In genomic region chr1:1199141-1199960, GRCh38 we compare ENCODE assay signal across 19 cellular contexts. TPM values are rescaled to one million over a fixed set of nuclear protein-coding genes. Genes with fewer than 3 reads are reported as not detected.
A peak's percentile ranks its signal among the peaks of the same experiment; 100 is the strongest.
DNase-seq lines count a peak whose midpoint lies in the region; ATAC-seq and TF ChIP-seq lines count a peak whose summit lies in the region.
"Had no signal": no experiment of that assay in that cellular context is flagged by ENCODE, and none has a peak within 500 bp of the region (broad histone marks: within the 10 kb centered on the region; RNA-seq: fewer than 3 reads in every experiment).

No MANE protein-coding gene starts in this region.

- peaks cover 6% of the 10 kb centered on the region for H3K9me3 Mint-ChIP-seq in activated CD4-positive, alpha-beta T cell treated with anti-CD3 and anti-CD28 coated beads, Interleukin-2, amount 10 ng/mL, durations not matched to agents 24 days and 14 days
- H3K9me3 Mint-ChIP-seq in IgD-negative memory B cell = peaks cover 2 to 6% (median 4%) of the 10 kb centered on the region in 3 donors

- in situ Hi-C loops in KBM-7 (cut with MboI; ENCODE audit: low pct_unique_long_range_greater_than_20kb, low sequenced_read_pairs) = no loop called here

- intact Hi-C loops in activated CD4-positive, alpha-beta T cell treated with anti-CD3 and anti-CD28 coated beads, Interleukin-2, amount 10 ng/mL, durations not matched to agents 24 days and 14 days (cut with micrococcal nuclease) = no loop called here

- H3K27me3 ChIP-seq in osteoblast (ENCODE audit: insufficient read depth, low read length) = no peaks in the 10 kb centered on the region

- peak overlapping the region; percentile 40 for H3K4me3 Mint-ChIP-seq in activated CD4-positive, alpha-beta T cell treated with anti-CD3 and anti-CD28 coated beads, Interleukin-2, amount 10 ng/mL, durations not matched to agents 24 days and 14 days
- H3K4me3 Mint-ChIP-seq in IgD-negative memory B cell = peak overlapping the region in 3 of 4 donors; percentile 23 to 48 (median 37)

- no peak for DNase-seq in activated CD4-positive, alpha-beta T cell treated with anti-CD3 and anti-CD28 coated beads, Interleukin-2, amount 10 ng/mL, durations not matched to agents 24 days and 14 days
- DNase-seq in activated CD4-positive, alpha-beta T cell treated with anti-CD3 and anti-CD28 coated beads, Interleukin-2, amount 50 U/mL, for 48 hours = no peak
- peak; percentile 1 for DNase-seq in effector CD4-positive, alpha-beta T cell
- DNase-seq in osteoblast (ENCODE audit: insufficient read length, low spot score, missing footprints) (peak; percentile 90), SW 1271 (lab: John Stamatoyannopoulos, UW) (no peak), KBM-7 (no peak)
- DNase-seq: colonic mucosa; GM23248; hippocampal formation; Kasumi-1; NCI-H2029; stimulated activated CD4-positive, alpha-beta T cell treated with anti-CD3 and anti-CD28 coated beads, Interleukin-12 subunit alpha, Interleukin-12 subunit beta, amount 100 ng/mL, for 4 hours had no signal

- no peaks in the 10 kb centered on the region for H3K27me3 Mint-ChIP-seq in activated CD4-positive, alpha-beta T cell treated with anti-CD3 and anti-CD28 coated beads, Interleukin-2, amount 10 ng/mL, durations not matched to agents 24 days and 14 days
- no peaks in the 10 kb centered on the region for H3K27me3 Mint-ChIP-seq in IgD-negative memory B cell

- no peak overlapping the region for H3K27ac ChIP-seq in osteoblast (ENCODE audit: low read depth, low read length)
- H3K27ac ChIP-seq: adrenal gland, colonic mucosa, esophagus muscularis mucosa, GM23248 had no signal

- H2AFZ ChIP-seq in osteoblast (ENCODE audit: low read length) = no peak overlapping the region
- H2AFZ ChIP-seq: GM23248 had no signal

- H3K27ac Mint-ChIP-seq in activated CD4-positive, alpha-beta T cell treated with anti-CD3 and anti-CD28 coated beads, Interleukin-2, amount 10 ng/mL, durations not matched to agents 24 days and 14 days = peak overlapping the region; percentile 88
- peak overlapping the region in 1 of 3 donors; percentile 85 for H3K27ac Mint-ChIP-seq in IgD-negative memory B cell
- H3K27ac Mint-ChIP-seq: WTC11 had no signal

- H3K36me3 ChIP-seq in osteoblast (ENCODE audit: insufficient read depth, low read length) = no peaks in the 10 kb centered on the region
- H3K36me3 ChIP-seq: adrenal gland, colonic mucosa, esophagus muscularis mucosa had no signal

- no peaks in the 10 kb centered on the region for H3K4me1 ChIP-seq in osteoblast (ENCODE audit: insufficient read depth, low read length)
- H3K4me1 ChIP-seq: colonic mucosa had no signal

- peaks cover 20% of the 10 kb centered on the region for H3K36me3 Mint-ChIP-seq in activated CD4-positive, alpha-beta T cell treated with anti-CD3 and anti-CD28 coated beads, Interleukin-2, amount 10 ng/mL, durations not matched to agents 24 days and 14 days (ENCODE audit: low read depth)
- peaks cover 1% of the 10 kb centered on the region for H3K36me3 Mint-ChIP-seq in IgD-negative memory B cell

- H4K20me1 ChIP-seq in osteoblast (ENCODE audit: insufficient read depth, low read length) = no peaks in the 10 kb centered on the region

- peaks cover 7% of the 10 kb centered on the region for H3K4me1 Mint-ChIP-seq in activated CD4-positive, alpha-beta T cell treated with anti-CD3 and anti-CD28 coated beads, Interleukin-2, amount 10 ng/mL, durations not matched to agents 24 days and 14 days
- H3K4me1 Mint-ChIP-seq in IgD-negative memory B cell = peaks cover 0 to 1% (median 0%) of the 10 kb centered on the region in 3 donors

- H3K4me3 ChIP-seq in osteoblast (ENCODE audit: insufficient read depth, low read length) = no peak overlapping the region
- H3K4me3 ChIP-seq: adrenal gland, colonic mucosa, esophagus muscularis mucosa, GM23248 had no signal

- H3K9me3 ChIP-seq in osteoblast (ENCODE audit: low read depth, low read length) = no peaks in the 10 kb centered on the region
- H3K9me3 ChIP-seq: colonic mucosa had no signal

- H3K79me2 ChIP-seq in osteoblast (ENCODE audit: insufficient read depth, low read length) = no peaks in the 10 kb centered on the region

- H3K4me2 ChIP-seq in osteoblast (ENCODE audit: insufficient read depth, low read length) = no peak overlapping the region

- no peak for TF ChIP-seq CTCF in osteoblast (IDR thresholded peaks at IDR 0.05; ENCODE audit: extremely low read depth, low read depth, low read length)

- ATAC-seq in GM18517 (IDR thresholded peaks at IDR 0.05; ENCODE audit: unreplicated experiment) = no peak
- ATAC-seq: WTC11 had no signal

RNA-seq across cellular contexts. Expression of gene TNFRSF18, which starts 7.0 kb away (rescaled TPM):
- total RNA-seq in activated CD4-positive, alpha-beta T cell treated with anti-CD3 and anti-CD28 coated beads, Interleukin-2, amount 10 ng/mL, durations not matched to agents 24 days and 14 days = 250 and 254 TPM in 2 replicates
- polyA plus RNA-seq in IgD-negative memory B cell = 3.5 TPM
- total RNA-seq in osteoblast = 0.29 TPM in 1 of 2 replicates, not detected in the other
- total RNA-seq: GM23248, osteocyte had no signal
- polyA plus RNA-seq: GM23248 had no signal

RNA-seq across cellular contexts. Expression of gene TNFRSF4, which starts 14.6 kb away (rescaled TPM):
- total RNA-seq in activated CD4-positive, alpha-beta T cell treated with anti-CD3 and anti-CD28 coated beads, Interleukin-2, amount 10 ng/mL, durations not matched to agents 24 days and 14 days = 692 and 702 TPM in 2 replicates
- polyA plus RNA-seq in IgD-negative memory B cell = not detected
- total RNA-seq in osteoblast = under 0.01 TPM in 1 of 2 replicates, not detected in the other
- total RNA-seq: GM23248 had no signal
- polyA plus RNA-seq: GM23248 had no signal

RNA-seq across cellular contexts. Expression of gene TTLL10, which starts 25.7 kb away (rescaled TPM):
- not detected in 2 replicates for total RNA-seq in activated CD4-positive, alpha-beta T cell treated with anti-CD3 and anti-CD28 coated beads, Interleukin-2, amount 10 ng/mL, durations not matched to agents 24 days and 14 days
- not detected for polyA plus RNA-seq in IgD-negative memory B cell
- total RNA-seq in osteoblast = not detected in 2 replicates
- total RNA-seq: adrenal gland, GM23248, liver, osteocyte had no signal
- polyA plus RNA-seq: GM23248, liver had no signal

RNA-seq across cellular contexts. Expression of gene SDF4, which starts 32.5 kb away (rescaled TPM):
- 175 and 194 TPM in 2 replicates for total RNA-seq in activated CD4-positive, alpha-beta T cell treated with anti-CD3 and anti-CD28 coated beads, Interleukin-2, amount 10 ng/mL, durations not matched to agents 24 days and 14 days
- polyA plus RNA-seq in IgD-negative memory B cell = 121 TPM
- 136 and 151 TPM in 2 replicates for total RNA-seq in osteoblast

RNA-seq across cellular contexts. Expression of gene B3GALT6, which starts 32.7 kb away (rescaled TPM):
- 42.5 and 43.2 TPM in 2 replicates for total RNA-seq in activated CD4-positive, alpha-beta T cell treated with anti-CD3 and anti-CD28 coated beads, Interleukin-2, amount 10 ng/mL, durations not matched to agents 24 days and 14 days
- polyA plus RNA-seq in IgD-negative memory B cell = 5.6 TPM
- 26.5 and 29.7 TPM in 2 replicates for total RNA-seq in osteoblast

Comparison
In these comparisons a context has a peak if more than half of its experiments do, and no peak if none do; other contexts are left out.
1. DNase-seq: peak in effector CD4-positive, alpha-beta T cell (single experiment) and osteoblast (single experiment); none in activated CD4-positive, alpha-beta T cell treated with anti-CD3 and anti-CD28 coated beads, Interleukin-2, amount 10 ng/mL, durations not matched to agents 24 days and 14 days (single experiment), activated CD4-positive, alpha-beta T cell treated with anti-CD3 and anti-CD28 coated beads, Interleukin-2, amount 50 U/mL, for 48 hours (0 of 2), SW 1271 (0 of 2) and KBM-7 (single experiment).
2. RNA of gene TNFRSF18, which starts 7.0 kb away (total RNA-seq): 250 to 254 TPM in activated CD4-positive, alpha-beta T cell treated with anti-CD3 and anti-CD28 coated beads, Interleukin-2, amount 10 ng/mL, durations not matched to agents 24 days and 14 days; 0.29 TPM in osteoblast; every median in the first group is over 100 times any median in the second.
3. RNA of gene TNFRSF4, which starts 14.6 kb away (total RNA-seq): 692 to 702 TPM in activated CD4-positive, alpha-beta T cell treated with anti-CD3 and anti-CD28 coated beads, Interleukin-2, amount 10 ng/mL, durations not matched to agents 24 days and 14 days; under 0.01 TPM in osteoblast; every median in the first group is over 100 times any median in the second.